Comparison of ENCODE assay signal across 21 cellular contexts in the genomic region with DNA sequence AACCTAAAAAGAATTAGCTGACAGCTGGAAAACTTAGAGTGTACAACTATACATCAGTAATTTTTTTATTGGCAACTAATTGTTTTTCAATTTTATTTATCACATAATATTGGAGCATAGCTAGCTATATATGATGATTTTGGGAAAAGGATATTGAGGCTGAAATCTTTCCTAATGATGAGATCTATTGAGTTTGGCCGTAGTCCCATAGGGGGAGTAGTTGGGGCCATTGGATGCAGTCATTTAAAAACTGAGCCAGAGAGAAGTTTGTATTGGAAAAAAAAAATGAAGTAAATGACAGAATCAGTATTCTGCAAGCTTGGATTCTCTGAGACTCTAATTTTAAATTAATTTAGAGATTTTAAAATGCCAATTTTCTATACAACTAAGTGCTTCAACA.
DNase-seq lines count a peak whose midpoint lies in the region; ATAC-seq and TF ChIP-seq lines count a peak whose summit lies in the region.
"Had no signal": no experiment of that assay in that cellular context is flagged by ENCODE, and none has a peak within 500 bp of the region (broad histone marks: within the 10 kb centered on the region; RNA-seq: fewer than 3 reads in every experiment).

No MANE protein-coding gene starts in this region.

- H3F3A ChIP-seq in neural progenitor cell (ENCODE audit: low read depth), result no peaks in the 10 kb centered on the region

- TF ChIP-seq CTCF in AG10803 (conservative IDR thresholded peaks at IDR 0.05; ENCODE audit: low read length) (peak; percentile 12; the same call in 1 of the 2 replicates), HFFc6 (IDR thresholded peaks at IDR 0.05) (peak; percentile 54), chondrocyte (IDR thresholded peaks at IDR 0.05) (peak; percentile 64), neural progenitor cell (IDR thresholded peaks at IDR 0.05) (peak; percentile 22)

- H3K79me2 ChIP-seq in neural progenitor cell (ENCODE audit: low read depth), result no peaks in the 10 kb centered on the region

- H3K27me3 ChIP-seq in neural progenitor cell, result no peaks in the 10 kb centered on the region
- H3K27me3 ChIP-seq: breast epithelium had no signal

- H3K27ac Mint-ChIP-seq in HFFc6 (peak overlapping the region; percentile 49), chondrocyte (ENCODE audit: unreplicated experiment) (peak overlapping the region; percentile 7), neural progenitor cell (no peak overlapping the region)
- H3K27ac Mint-ChIP-seq: activated CD4-positive, alpha-beta memory T cell treated with anti-CD3 and anti-CD28 coated beads, Interleukin-2, amount 10 ng/mL, durations not matched to agents 7 days and 5 days; B cell; progenitor cell of endocrine pancreas had no signal

- no peak overlapping the region for H3K9ac ChIP-seq in neural progenitor cell

- H3K27ac ChIP-seq in neural progenitor cell, result no peak overlapping the region
- H3K27ac ChIP-seq: breast epithelium had no signal

- H4K20me1 ChIP-seq in neural progenitor cell (ENCODE audit: low read depth), result no peaks in the 10 kb centered on the region

- H3K4me1 Mint-ChIP-seq in HFFc6 (ENCODE audit: low read depth) (peaks cover 51% of the 10 kb centered on the region), chondrocyte (ENCODE audit: low read depth) (peaks cover 51% of the 10 kb centered on the region), neural progenitor cell (no peaks in the 10 kb centered on the region)
- H3K4me1 Mint-ChIP-seq: activated CD4-positive, alpha-beta memory T cell treated with anti-CD3 and anti-CD28 coated beads, Interleukin-2, amount 10 ng/mL, durations not matched to agents 7 days and 5 days; B cell had no signal

- H3K9me3 ChIP-seq in neural progenitor cell (ENCODE audit: low read depth), result no peaks in the 10 kb centered on the region
- H3K9me3 ChIP-seq: breast epithelium, Caco-2 had no signal

- H3K9me3 Mint-ChIP-seq in HFFc6 (no peaks in the 10 kb centered on the region), chondrocyte (ENCODE audit: low read depth) (no peaks in the 10 kb centered on the region), neural progenitor cell (no peaks in the 10 kb centered on the region)
- H3K9me3 Mint-ChIP-seq: activated CD4-positive, alpha-beta memory T cell treated with anti-CD3 and anti-CD28 coated beads, Interleukin-2, amount 10 ng/mL, durations not matched to agents 7 days and 5 days; nephron had no signal

- H3K4me3 Mint-ChIP-seq in HFFc6 (no peak overlapping the region), chondrocyte (ENCODE audit: unreplicated experiment) (no peak overlapping the region), neural progenitor cell (no peak overlapping the region)
- H3K4me3 Mint-ChIP-seq: activated CD4-positive, alpha-beta memory T cell treated with anti-CD3 and anti-CD28 coated beads, Interleukin-2, amount 10 ng/mL, durations not matched to agents 7 days and 5 days; B cell; nephron had no signal

- H3K4me1 ChIP-seq in neural progenitor cell, result peaks cover 1% of the 10 kb centered on the region
- H3K4me1 ChIP-seq: breast epithelium had no signal

- no peak for DNase-seq in AG10803 (ENCODE audit: low read depth)
- no peak for DNase-seq in HFFc6
- DNase-seq in chondrocyte (ENCODE audit: low spot score), result no peak
- no peak for DNase-seq in neural progenitor cell (ENCODE audit: low spot score)
- no peak for DNase-seq in NCI-H82 (lab: John Stamatoyannopoulos, UW)
- DNase-seq: activated CD4-positive, alpha-beta memory T cell treated with anti-CD3 and anti-CD28 coated beads, Interleukin-2, amount 10 ng/mL, durations not matched to agents 7 days and 5 days; activated effector memory CD4-positive, alpha-beta T cell treated with anti-CD3 and anti-CD28 coated beads, Interleukin-2, amount 50 U/mL, for 16 hours; Caco-2; left ventricle myocardium superior; midbrain; NCI-H1092; NCI-H187 treated with DMSO at 0.1 percent for 48 hours; substantia nigra had no signal

- H3K27me3 Mint-ChIP-seq in HFFc6 (ENCODE audit: insufficient read depth) (no peaks in the 10 kb centered on the region), chondrocyte (ENCODE audit: low read depth) (no peaks in the 10 kb centered on the region), neural progenitor cell (ENCODE audit: insufficient read depth, low read depth) (peaks cover 3% of the 10 kb centered on the region)
- H3K27me3 Mint-ChIP-seq: progenitor cell of endocrine pancreas had no signal

- H3K36me3 Mint-ChIP-seq in HFFc6 (ENCODE audit: low read depth) (peaks cover 5% of the 10 kb centered on the region), chondrocyte (ENCODE audit: low read depth) (peaks cover 1% of the 10 kb centered on the region), neural progenitor cell (no peaks in the 10 kb centered on the region)

- no peaks in the 10 kb centered on the region for H3K36me3 ChIP-seq in neural progenitor cell
- H3K36me3 ChIP-seq: breast epithelium had no signal

- no peak overlapping the region for H3K4me2 ChIP-seq in neural progenitor cell

- no peak overlapping the region for H3K4me3 ChIP-seq in AG10803 (ENCODE audit: low read length)
- no peak overlapping the region for H3K4me3 ChIP-seq in neural progenitor cell
- H3K4me3 ChIP-seq: breast epithelium had no signal

- ATAC-seq in HG03460 (IDR thresholded peaks at IDR 0.05; ENCODE audit: unreplicated experiment) (no peak), HG03520 (IDR thresholded peaks at IDR 0.05; ENCODE audit: unreplicated experiment) (no peak)
- ATAC-seq: activated CD4-positive, CD25-positive, alpha-beta regulatory T cell treated with anti-CD3 and anti-CD28 coated beads, Interleukin-2, amount 50 U/mL, for 24 hours; Right ventricle myocardium inferior had no signal

- no peak overlapping the region for H2AFZ ChIP-seq in neural progenitor cell (replicated peaks)

Comparison
In these comparisons a context has a peak if more than half of its experiments do, and no peak if none do; other contexts are left out.
1. CTCF ChIP-seq: peak in every context shown above with its lines; median percentile 64 in chondrocyte; 54 in HFFc6; 22 in neural progenitor cell; 12 in AG10803.